In genomic region chr6:46191961-46192360, GRCh38 we compare ENCODE assay signal across 15 cellular contexts. TPM values are rescaled to one million over a fixed set of nuclear protein-coding genes. Genes with fewer than 3 reads are reported as not detected.
DNase-seq lines count a peak whose midpoint lies in the region; ATAC-seq and TF ChIP-seq lines count a peak whose summit lies in the region.
"Had no signal": no experiment of that assay in that cellular context is flagged by ENCODE, and none has a peak within 500 bp of the region (broad histone marks: within the 10 kb centered on the region; RNA-seq: fewer than 3 reads in every experiment).

No MANE protein-coding gene starts in this region.

- WGBS in thyroid gland, 2 donors, result 0 to 18% methylated on average over 1 of the region's 1 CpG

- intact Hi-C loops in thyroid gland (cut with DNase I), result no loop called here

- H3K4me1 ChIP-seq in adipocyte (ENCODE audit: control insufficient read depth, insufficient read depth, low read length), result peaks cover 23% of the 10 kb centered on the region
- peaks cover 14 to 34% of the 10 kb centered on the region in 2 donors for H3K4me1 ChIP-seq in thyroid gland
- H3K4me1 ChIP-seq: right lobe of liver had no signal

- no peaks in the 10 kb centered on the region for H3K27me3 ChIP-seq in adipocyte (replicated peaks; ENCODE audit: control insufficient read depth, insufficient read depth, low read length)
- no peaks in the 10 kb centered on the region for H3K27me3 ChIP-seq in thyroid gland
- H3K27me3 ChIP-seq: right lobe of liver, testis had no signal

- H3K9ac ChIP-seq in adipocyte (ENCODE audit: low read length), result no peak overlapping the region

- TF ChIP-seq CTCF in thyroid gland (IDR thresholded peaks at IDR 0.05), result no peak

- H3K36me3 ChIP-seq in adipocyte (ENCODE audit: control insufficient read depth, insufficient read depth, low read length, severe bottlenecking) (no peaks in the 10 kb centered on the region), thyroid gland (no peaks in the 10 kb centered on the region)
- H3K36me3 ChIP-seq: right lobe of liver had no signal

- DNase-seq in HCEC 1CT (peak; percentile 57), adipocyte (ENCODE audit: low read depth) (peak; percentile 58), fibroblast of the conjunctiva (ENCODE audit: low read depth) (peak; percentile 21), thyroid gland (no peak), NCI-H345 treated with DMSO at 0.1 percent for 48 hours (lab: John Stamatoyannopoulos, UW; ENCODE audit: unreplicated experiment) (no peak), SHP77 treated with DMSO at 0.1 percent for 48 hours (lab: John Stamatoyannopoulos, UW) (no peak)
- DNase-seq: left colon, natural killer cell, NCI-H1048, NCI-H446, right lobe of liver, testis had no signal

- ATAC-seq in HG02610 (IDR thresholded peaks at IDR 0.05; ENCODE audit: unreplicated experiment) (no peak), GM18909 (IDR thresholded peaks at IDR 0.05; ENCODE audit: poor library complexity, unreplicated experiment) (no peak)
- ATAC-seq: left colon, natural killer cell, right lobe of liver had no signal

- H3K4me3 ChIP-seq in adipocyte (ENCODE audit: low read length) (no peak overlapping the region), thyroid gland (replicated peaks in 1 of 3) (no peak overlapping the region)
- H3K4me3 ChIP-seq: right lobe of liver, testis had no signal

- no peak for TF ChIP-seq POLR2A in thyroid gland (IDR thresholded peaks at IDR 0.05)

- H3K9me3 ChIP-seq in adipocyte (ENCODE audit: control insufficient read depth, low read length) (no peaks in the 10 kb centered on the region), thyroid gland (no peaks in the 10 kb centered on the region)
- H3K9me3 ChIP-seq: right lobe of liver, testis had no signal

- H3K27ac ChIP-seq in thyroid gland, result peak overlapping the region; percentile 4 to 83 (median 49)
- H3K27ac ChIP-seq: right lobe of liver had no signal

RNA-seq across cellular contexts. Expression of gene ENPP5, which starts 21.2 kb away (rescaled TPM):
- total RNA-seq in thyroid gland, result 100 to 1,000 TPM in 1 of 4 donors, 10 to 100 TPM in 3; 47.7 to 103 (median 57.9) TPM
- total RNA-seq: glomerular endothelial cell had no signal

Comparison
In these comparisons a context has a peak if more than half of its experiments do, and no peak if none do; other contexts are left out.
1. DNase-seq: peak in HCEC 1CT (single experiment), adipocyte (single experiment) and fibroblast of the conjunctiva (single experiment); none in thyroid gland (0 of 2), NCI-H345 treated with DMSO at 0.1 percent for 48 hours (single experiment) and SHP77 treated with DMSO at 0.1 percent for 48 hours (single experiment).